In genomic region chr1:156675715-156676311, GRCh38 we compare ENCODE assay signal across 1 cellular context.
TF ChIP-seq lines count a peak whose summit lies in the region.

No MANE protein-coding gene starts in this region.

TF ChIP-seq in HCT116, 20 proteins besides CTCF, POLR2A, EP300 and RAD21 (continued from another document):
- no peak for TF ChIP-seq CEBPB (IDR thresholded peaks at IDR 0.05; ENCODE audit: low read depth)
